Comparison of ENCODE assay signal across 8 cellular contexts in genomic region chr2:202494300-202494699, GRCh38.
DNase-seq lines count a peak whose midpoint lies in the region; ATAC-seq and TF ChIP-seq lines count a peak whose summit lies in the region.

No MANE protein-coding gene starts in this region.

- DNase-seq in HT-29 (ENCODE audit: low spot score) (peak; percentile 14), astrocyte of the hippocampus (ENCODE audit: low read depth, low spot score) (peak; percentile 41), left kidney (ENCODE audit: low read depth, low spot score) (peak; percentile 60), T1000 (lab: John Stamatoyannopoulos, UW) (no peak), kidney tubule cell (ENCODE audit: low spot score) (no peak)

- ATAC-seq in HG02642 (IDR thresholded peaks at IDR 0.05; ENCODE audit: poor library complexity, unreplicated experiment) (no peak), HG03442 (IDR thresholded peaks at IDR 0.05; ENCODE audit: unreplicated experiment) (no peak)

- peak overlapping the region; percentile 54 for H3K27ac ChIP-seq in 22Rv1

- no peak for TF ChIP-seq CTCF in 22Rv1 (IDR thresholded peaks at IDR 0.05)

Comparison
In these comparisons a context has a peak if more than half of its experiments do, and no peak if none do; other contexts are left out.
1. DNase-seq: peak in HT-29 (single experiment), astrocyte of the hippocampus (single experiment) and left kidney (single experiment); none in T1000 (single experiment) and kidney tubule cell (single experiment).